Comparison of ENCODE assay signal across 16 cellular contexts in genomic region chr20:43894531-43894930, GRCh38. TPM values are rescaled to one million over a fixed set of nuclear protein-coding genes. Genes with fewer than 3 reads are reported as not detected.
DNase-seq lines count a peak whose midpoint lies in the region; ATAC-seq and TF ChIP-seq lines count a peak whose summit lies in the region.
"Had no signal": no experiment of that assay in that cellular context is flagged by ENCODE, and none has a peak within 500 bp of the region (broad histone marks: within the 10 kb centered on the region; RNA-seq: fewer than 3 reads in every experiment).

No MANE protein-coding gene starts in this region.

- H3K4me1 ChIP-seq in GM23248 (ENCODE audit: insufficient read depth) (peaks cover 22% of the 10 kb centered on the region), NT2/D1 (ENCODE audit: insufficient read depth, insufficient read length) (peaks cover 9% of the 10 kb centered on the region), endodermal cell (ENCODE audit: control insufficient read depth, insufficient read depth, low read length) (no peaks in the 10 kb centered on the region), osteoblast (ENCODE audit: insufficient read depth, low read length) (peaks cover 24% of the 10 kb centered on the region), spleen (peaks cover 0 to 2% (median 0%) of the 10 kb centered on the region in 6 donors)

- POLR2A ChIA-PET in naive thymus-derived CD8-positive, alpha-beta T cell (lab: Charles Lee), result no interaction called here

- TF ChIP-seq CTCF in endodermal cell (conservative IDR thresholded peaks at IDR 0.05) (no peak), osteoblast (IDR thresholded peaks at IDR 0.05; ENCODE audit: extremely low read depth, low read depth, low read length) (no peak), spleen (IDR thresholded peaks at IDR 0.05 in 8 of 11, conservative IDR thresholded peaks at IDR 0.05 in 3 of 11) (no peak)

- no peaks in the 10 kb centered on the region for H3K79me2 ChIP-seq in GM23248 (ENCODE audit: insufficient read depth)
- no peaks in the 10 kb centered on the region for H3K79me2 ChIP-seq in osteoblast (ENCODE audit: insufficient read depth, low read length)

- H3K4me2 ChIP-seq in GM23248 (ENCODE audit: unreplicated experiment) (no peak overlapping the region), osteoblast (ENCODE audit: insufficient read depth, low read length) (peak overlapping the region; percentile 53)

- H3K27me3 ChIP-seq in GM23248 (replicated peaks; ENCODE audit: insufficient read depth) (no peaks in the 10 kb centered on the region), NT2/D1 (ENCODE audit: insufficient read depth, insufficient read length) (no peaks in the 10 kb centered on the region), endodermal cell (ENCODE audit: control insufficient read depth, insufficient read depth, low read length, poor library complexity, severe bottlenecking) (no peaks in the 10 kb centered on the region), osteoblast (ENCODE audit: insufficient read depth, low read length) (no peaks in the 10 kb centered on the region), spleen (replicated peaks in 1 of 7) (peaks cover 0 to 40% (median 0%) of the 10 kb centered on the region in 7 donors)

- 0 out of 2 replicates have a peak, but pooled peaks cover 9% of the 10 kb centered on the region for H3F3A ChIP-seq in GM23248 (ENCODE audit: insufficient read depth)

- H3K9me3 ChIP-seq in GM23248 (ENCODE audit: low read depth), result no peaks in the 10 kb centered on the region
- peaks cover 24% of the 10 kb centered on the region for H3K9me3 ChIP-seq in NT2/D1 (ENCODE audit: insufficient read depth, low read length)
- peaks cover 17% of the 10 kb centered on the region for H3K9me3 ChIP-seq in endodermal cell (ENCODE audit: control insufficient read depth, low read length)
- no peaks in the 10 kb centered on the region for H3K9me3 ChIP-seq in osteoblast (ENCODE audit: low read depth, low read length)
- H3K9me3 ChIP-seq in spleen, result peaks cover 0 to 44% (median 39%) of the 10 kb centered on the region in 8 donors

- in situ Hi-C loops in GM23248 (cut with MboI), result no loop called here

- no peak overlapping the region for H3K4me3 Mint-ChIP-seq in endodermal cell
- H3K4me3 Mint-ChIP-seq in stimulated activated naive CD8-positive, alpha-beta T cell treated with anti-CD3 and anti-CD28 coated beads, Interleukin-15, amount 100 ng/mL, for 72 hours, result no peak overlapping the region
- no peak overlapping the region for H3K4me3 Mint-ChIP-seq in naive thymus-derived CD8-positive, alpha-beta T cell
- H3K4me3 Mint-ChIP-seq: CD14-positive monocyte had no signal

- H4K20me1 ChIP-seq in GM23248 (ENCODE audit: insufficient read depth) (no peaks in the 10 kb centered on the region), osteoblast (ENCODE audit: insufficient read depth, low read length) (no peaks in the 10 kb centered on the region)

- 16 to 20% methylated on average over 5 of the region's 5 CpGs for WGBS in GM23248 (ENCODE audit: low coverage in 1 of 2, low lambda C conversion rate in 2 of 2, missing lambda C conversion rate in 2 of 2), 2 experiments
- 47 to 58% methylated on average over 2 to 5 of the region's 5 CpGs for WGBS in endodermal cell (ENCODE audit: insufficient coverage in 1 of 2, insufficient read length in 1 of 2), 2 experiments
- WGBS in spleen, 5 donors, result 43 to 51% (median 49%) methylated on average over 5 of the region's 5 CpGs

- H3K27ac ChIP-seq in GM23248 (no peak overlapping the region), endodermal cell (ENCODE audit: low read depth, low read length) (no peak overlapping the region), osteoblast (ENCODE audit: low read depth, low read length) (peak overlapping the region; percentile 12), spleen (no peak overlapping the region)

- H2AFZ ChIP-seq in GM23248 (peak overlapping the region; percentile 20; the same call in 1 of the 2 replicates), osteoblast (ENCODE audit: low read length) (no peak overlapping the region)

- no peak for DNase-seq in GM23248
- DNase-seq in NT2/D1 (ENCODE audit: low read depth, low spot score), result peak; percentile 63
- DNase-seq in endodermal cell, result peak; percentile 75
- no peak for DNase-seq in osteoblast (ENCODE audit: insufficient read length, low spot score, missing footprints)
- no peak for DNase-seq in spleen
- no peak for DNase-seq in stimulated activated naive CD8-positive, alpha-beta T cell treated with anti-CD3 and anti-CD28 coated beads, Interleukin-15, amount 100 ng/mL, for 72 hours
- DNase-seq in naive thymus-derived CD8-positive, alpha-beta T cell, result no peak
- no peak for DNase-seq in stimulated activated CD4-positive, alpha-beta T cell treated with anti-CD3 and anti-CD28 coated beads, Interleukin-1b, Interleukin-23, amount 100 ng/mL, for 48 hours
- DNase-seq: AML-193, DMS79, GDM1, NCI-H1436, NCI-H1930, NCI-H524 had no signal

- no peaks in the 10 kb centered on the region for H3K9me2 ChIP-seq in GM23248 (ENCODE audit: insufficient read depth)

- no peak overlapping the region for H3K4me3 ChIP-seq in GM23248
- H3K4me3 ChIP-seq in NT2/D1 (ENCODE audit: insufficient read length, low read depth), result no peak overlapping the region
- no peak overlapping the region for H3K4me3 ChIP-seq in endodermal cell (ENCODE audit: low read length)
- no peak overlapping the region for H3K4me3 ChIP-seq in osteoblast (ENCODE audit: insufficient read depth, low read length)
- H3K4me3 ChIP-seq in spleen, result no peak overlapping the region

- H3K36me3 ChIP-seq in GM23248 (ENCODE audit: low read depth) (no peaks in the 10 kb centered on the region), NT2/D1 (ENCODE audit: insufficient read depth, insufficient read length, low read length) (no peaks in the 10 kb centered on the region), endodermal cell (ENCODE audit: control insufficient read depth, insufficient read depth, low read length) (no peaks in the 10 kb centered on the region), osteoblast (ENCODE audit: insufficient read depth, low read length) (no peaks in the 10 kb centered on the region), spleen (no peaks in the 10 kb centered on the region)

- no peak overlapping the region for H3K9ac ChIP-seq in GM23248
- no peak overlapping the region for H3K9ac ChIP-seq in NT2/D1 (ENCODE audit: insufficient read length, low read depth)
- no peak overlapping the region for H3K9ac ChIP-seq in endodermal cell (ENCODE audit: extremely low read depth, low read length, poor library complexity, severe bottlenecking)

- intact Hi-C loops in spleen (cut with DNase I; ENCODE audit: low total_unique reads), result no loop called here

- ATAC-seq in stimulated activated naive CD8-positive, alpha-beta T cell treated with anti-CD3 and anti-CD28 coated beads, Interleukin-15, amount 100 ng/mL, for 72 hours, result no peak
- no peak for ATAC-seq in naive thymus-derived CD8-positive, alpha-beta T cell
- ATAC-seq: Panc1 had no signal

- TF ChIP-seq POLR2A in spleen (IDR thresholded peaks at IDR 0.05), result no peak

- peaks cover 16% of the 10 kb centered on the region for H3K9me3 Mint-ChIP-seq in endodermal cell
- peaks cover 20 to 32% of the 10 kb centered on the region in 2 donors for H3K9me3 Mint-ChIP-seq in stimulated activated naive CD8-positive, alpha-beta T cell treated with anti-CD3 and anti-CD28 coated beads, Interleukin-15, amount 100 ng/mL, for 72 hours
- peaks cover 13 to 39% (median 27%) of the 10 kb centered on the region in 9 donors for H3K9me3 Mint-ChIP-seq in naive thymus-derived CD8-positive, alpha-beta T cell

- H3K27ac Mint-ChIP-seq in endodermal cell, result peak overlapping the region; percentile 7
- peak overlapping the region in 1 of 2 donors; percentile 67 for H3K27ac Mint-ChIP-seq in stimulated activated naive CD8-positive, alpha-beta T cell treated with anti-CD3 and anti-CD28 coated beads, Interleukin-15, amount 100 ng/mL, for 72 hours
- H3K27ac Mint-ChIP-seq in naive thymus-derived CD8-positive, alpha-beta T cell, result peak overlapping the region in 1 of 10 donors; percentile 34

- no peaks in the 10 kb centered on the region for H3K36me3 Mint-ChIP-seq in endodermal cell (ENCODE audit: low read depth)
- peaks cover 0 to 15% (median 3%) of the 10 kb centered on the region in 3 donors for H3K36me3 Mint-ChIP-seq in naive thymus-derived CD8-positive, alpha-beta T cell
- H3K36me3 Mint-ChIP-seq: CD14-positive monocyte had no signal

- peaks cover 13% of the 10 kb centered on the region for H3K4me1 Mint-ChIP-seq in endodermal cell
- H3K4me1 Mint-ChIP-seq in stimulated activated naive CD8-positive, alpha-beta T cell treated with anti-CD3 and anti-CD28 coated beads, Interleukin-15, amount 100 ng/mL, for 72 hours, result no peaks in the 10 kb centered on the region
- no peaks in the 10 kb centered on the region for H3K4me1 Mint-ChIP-seq in naive thymus-derived CD8-positive, alpha-beta T cell
- H3K4me1 Mint-ChIP-seq: CD14-positive monocyte had no signal

- H3K27me3 Mint-ChIP-seq in endodermal cell (ENCODE audit: insufficient read depth), result peaks cover 3% of the 10 kb centered on the region
- H3K27me3 Mint-ChIP-seq in stimulated activated naive CD8-positive, alpha-beta T cell treated with anti-CD3 and anti-CD28 coated beads, Interleukin-15, amount 100 ng/mL, for 72 hours, result peaks cover 25% of the 10 kb centered on the region
- H3K27me3 Mint-ChIP-seq in naive thymus-derived CD8-positive, alpha-beta T cell, result peaks cover 3 to 13% (median 8%) of the 10 kb centered on the region in 5 donors

RNA-seq across cellular contexts. Expression of gene TOX2, which starts 20.1 kb away (rescaled TPM):
- total RNA-seq in GM23248 (2014; rRNA removed; shearing (Covaris generic)), result 0.97 and 4.3 TPM in 2 replicates
- polyA plus RNA-seq in GM23248 (2016; fragmentation: Nextera tagmentation; extraction: Ambion mirVana) (13.9 and 15.9 TPM in 2 replicates), spleen (1 to 10 TPM; 3.4 to 4.9 (median 3.5) TPM)
- total RNA-seq in endodermal cell (1 to 10 TPM; 2.4 to 3.4 TPM), osteoblast (0.88 and 1.1 TPM in 2 replicates), spleen (1 to 10 TPM; 1.1 to 6.4 (median 5.3) TPM)
- 8.9 TPM for polyA plus RNA-seq in endodermal cell (2013, experiment 1 of 2)
- 8.2 TPM for polyA plus RNA-seq in endodermal cell (2013, experiment 2 of 2)
- 1 to 10 TPM in 1 of 2 experiments, under 1 TPM in 1; 0.31 to 1.2 TPM for total RNA-seq in naive thymus-derived CD8-positive, alpha-beta T cell
- 1 to 10 TPM in 2 of 3 donors, under 1 TPM in 1; 0.89 to 1.3 (median 1.2) TPM for polyA plus RNA-seq in naive thymus-derived CD8-positive, alpha-beta T cell

Comparison
In these comparisons a context has a peak if more than half of its experiments do, and no peak if none do; other contexts are left out.
1. DNase-seq: peak in NT2/D1 (single experiment) and endodermal cell (single experiment); none in GM23248 (single experiment), osteoblast (single experiment), spleen (single experiment), stimulated activated naive CD8-positive, alpha-beta T cell treated with anti-CD3 and anti-CD28 coated beads, Interleukin-15, amount 100 ng/mL, for 72 hours (0 of 2), naive thymus-derived CD8-positive, alpha-beta T cell (0 of 10) and stimulated activated CD4-positive, alpha-beta T cell treated with anti-CD3 and anti-CD28 coated beads, Interleukin-1b, Interleukin-23, amount 100 ng/mL, for 48 hours (single experiment).